11 cellular contexts compared by ENCODE assay signal in the genomic region with DNA sequence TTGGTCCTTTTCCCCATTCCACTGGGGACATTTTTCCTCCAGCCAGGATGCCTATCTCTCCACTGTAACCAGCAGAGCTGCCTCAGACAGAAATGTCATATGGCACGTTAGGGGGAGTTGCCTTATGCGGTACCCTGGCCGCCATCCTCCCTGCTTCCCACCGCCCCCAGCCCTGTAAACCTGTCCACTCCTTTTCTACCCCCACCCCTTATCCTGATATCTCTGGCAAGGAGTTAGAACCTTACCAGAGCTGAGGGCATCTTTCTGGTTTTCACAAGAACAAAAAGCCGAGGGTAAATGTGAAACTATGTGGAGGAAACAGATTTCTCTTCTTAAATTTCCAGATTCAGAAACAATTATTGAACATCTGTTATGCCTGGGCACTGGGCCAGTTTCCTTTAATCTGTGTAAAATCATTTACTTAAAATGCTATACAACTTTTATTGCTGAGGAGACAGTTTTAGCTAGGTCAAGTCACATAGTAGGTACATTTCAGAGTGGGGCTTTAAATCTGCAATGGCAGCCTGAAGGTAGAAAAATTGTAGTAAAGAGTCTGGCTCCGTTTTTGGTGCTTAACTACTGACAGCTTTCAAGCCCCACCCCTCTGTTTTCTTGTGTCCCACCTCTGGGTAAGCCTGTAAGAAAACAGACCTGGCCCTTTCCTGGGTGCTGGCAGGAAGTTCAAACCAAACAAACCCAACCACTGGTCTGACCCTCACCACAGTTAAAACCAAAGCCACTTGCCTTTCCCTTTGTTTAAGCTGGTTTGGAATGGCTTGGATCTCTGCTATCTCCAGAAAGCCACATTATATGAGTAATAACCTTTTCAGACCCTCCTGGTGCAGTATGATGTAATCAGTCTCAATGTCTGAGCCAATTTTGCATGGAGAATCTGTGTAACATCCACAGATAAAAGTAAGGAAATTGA.
DNase-seq lines count a peak whose midpoint lies in the region; ATAC-seq and TF ChIP-seq lines count a peak whose summit lies in the region.
"Had no signal": no experiment of that assay in that cellular context is flagged by ENCODE, and none has a peak within 500 bp of the region (broad histone marks: within the 10 kb centered on the region; RNA-seq: fewer than 3 reads in every experiment).

No MANE protein-coding gene starts in this region.

- CTCF ChIA-PET in HEK293 (lab: Yijun Ruan, JAX) = no interaction called here

- peaks cover 8% of the 10 kb centered on the region for H3K4me1 ChIP-seq in HEK293 (ENCODE audit: control insufficient read depth, insufficient read depth, low read length)
- H3K4me1 ChIP-seq: left lung had no signal

- ATAC-seq in SK-N-SH treated with all-trans-retinoic acid at 6 μM for 48 hours (peak; percentile 61), GM18868 (IDR thresholded peaks at IDR 0.05; ENCODE audit: unreplicated experiment) (no peak)
- ATAC-seq: left lung had no signal

- H3K4me3 ChIP-seq in HEK293 (ENCODE audit: low read depth, low read length) = no peak overlapping the region
- H3K4me3 ChIP-seq: left lung had no signal

- no peaks in the 10 kb centered on the region for H3K9me3 ChIP-seq in HEK293 (ENCODE audit: control insufficient read depth, insufficient read depth, low read depth, low read length)
- H3K9me3 ChIP-seq: left lung had no signal

- POLR2A ChIA-PET in HEK293 (lab: Yijun Ruan, JAX) = no interaction called here

- H3K36me3 ChIP-seq in HEK293 (ENCODE audit: control insufficient read depth in 2 of 2, insufficient read depth in 1 of 2, low read length in 2 of 2) = no peaks in the 10 kb centered on the region
- H3K36me3 ChIP-seq: left lung had no signal

- no peak overlapping the region for H3K27ac ChIP-seq in HEK293 (ENCODE audit: extremely low read depth, low read depth, low read length)
- H3K27ac ChIP-seq: left lung had no signal

- in situ Hi-C loops in ACHN (cut with HindIII; ENCODE audit: low pct_ligation_motif_present, low pct_unique_long_range_greater_than_20kb, low sequenced_read_pairs) = no loop called here

- no peak for TF ChIP-seq CTCF in HEK293 (tag by site-specific recombination; IDR thresholded peaks at IDR 0.05)

- DNase-seq in AG20443 (ENCODE audit: low spot score) = peak; percentile 33
- peak; percentile 56 for DNase-seq in kidney tubule cell (ENCODE audit: low spot score)
- no peak for DNase-seq in foreskin melanocyte
- DNase-seq in ACHN = no peak
- no peak for DNase-seq in iPS-NIHi11 (ENCODE audit: low spot score)
- DNase-seq: activated CD4-positive, alpha-beta T cell treated with anti-CD3 and anti-CD28 coated beads, Interleukin-2, amount 50 U/mL, for 1 hour; activated naive CD4-positive, alpha-beta T cell treated with Interleukin-2 at 50 U/mL for 16 hours; left lung had no signal

TF ChIP-seq in HEK293, 187 proteins besides CTCF, POLR2A, EP300 and RAD21 (continues in another document):
- no peak for TF ChIP-seq RBAK (tag by site-specific recombination; IDR thresholded peaks at IDR 0.05)
- TF ChIP-seq ZNF366 (tag by site-specific recombination; conservative IDR thresholded peaks at IDR 0.05) = no peak
- TF ChIP-seq, protein P1, sequence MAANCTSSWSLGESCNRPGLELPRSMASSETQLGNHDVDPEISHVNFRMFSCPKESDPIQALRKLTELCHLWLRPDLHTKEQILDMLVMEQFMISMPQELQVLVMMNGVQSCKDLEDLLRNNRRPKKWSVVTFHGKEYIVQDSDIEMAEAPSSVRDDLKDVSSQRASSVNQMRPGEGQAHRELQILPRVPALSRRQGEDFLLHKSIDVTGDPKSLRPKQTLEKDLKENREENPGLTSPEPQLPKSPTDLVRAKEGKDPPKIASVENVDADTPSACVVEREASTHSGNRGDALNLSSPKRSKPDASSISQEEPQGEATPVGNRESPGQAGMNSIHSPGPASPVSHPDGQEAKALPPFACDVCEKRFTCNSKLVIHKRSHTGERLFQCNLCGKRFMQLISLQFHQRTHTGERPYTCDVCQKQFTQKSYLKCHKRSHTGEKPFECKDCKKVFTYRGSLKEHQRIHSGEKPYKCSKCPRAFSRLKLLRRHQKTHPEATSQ (tag by site-specific recombination; IDR thresholded peaks at IDR 0.05) = no peak
- TF ChIP-seq, protein P2, sequence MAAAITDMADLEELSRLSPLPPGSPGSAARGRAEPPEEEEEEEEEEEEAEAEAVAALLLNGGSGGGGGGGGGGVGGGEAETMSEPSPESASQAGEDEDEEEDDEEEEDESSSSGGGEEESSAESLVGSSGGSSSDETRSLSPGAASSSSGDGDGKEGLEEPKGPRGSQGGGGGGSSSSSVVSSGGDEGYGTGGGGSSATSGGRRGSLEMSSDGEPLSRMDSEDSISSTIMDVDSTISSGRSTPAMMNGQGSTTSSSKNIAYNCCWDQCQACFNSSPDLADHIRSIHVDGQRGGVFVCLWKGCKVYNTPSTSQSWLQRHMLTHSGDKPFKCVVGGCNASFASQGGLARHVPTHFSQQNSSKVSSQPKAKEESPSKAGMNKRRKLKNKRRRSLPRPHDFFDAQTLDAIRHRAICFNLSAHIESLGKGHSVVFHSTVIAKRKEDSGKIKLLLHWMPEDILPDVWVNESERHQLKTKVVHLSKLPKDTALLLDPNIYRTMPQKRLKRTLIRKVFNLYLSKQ (tag by site-specific recombination; IDR thresholded peaks at IDR 0.05; ENCODE audit: borderline replicate concordance) = no peak
- TF ChIP-seq ZNF660 (tag by site-specific recombination; IDR thresholded peaks at IDR 0.05) = peak; percentile 33; the same call in 1 of the 2 replicates
- no peak for TF ChIP-seq ZNF311 (tag by site-specific recombination; IDR thresholded peaks at IDR 0.05; ENCODE audit: borderline replicate concordance)
- no peak for TF ChIP-seq ZNF560 (tag by site-specific recombination; IDR thresholded peaks at IDR 0.05; ENCODE audit: borderline replicate concordance)
- TF ChIP-seq ZNF24 (tag by site-specific recombination; IDR thresholded peaks at IDR 0.05) = no peak
- no peak for TF ChIP-seq ZNF426 (tag by site-specific recombination; IDR thresholded peaks at IDR 0.05)
- no peak for TF ChIP-seq ZNF10 (tag by site-specific recombination; IDR thresholded peaks at IDR 0.05)

TF ChIP-seq in SK-N-SH treated with all-trans-retinoic acid at 6 μM for 48 hours, 23 proteins besides CTCF, POLR2A, EP300 and RAD21:
- TF ChIP-seq RARB (CRISPR knock-in tag; IDR thresholded peaks at IDR 0.05) (no peak), ZFP3 (CRISPR knock-in tag; IDR thresholded peaks at IDR 0.05) (no peak), TCF4 (CRISPR knock-in tag; IDR thresholded peaks at IDR 0.05; ENCODE audit: borderline replicate concordance) (0 out of 2 replicates have a peak, but pooled peaks have one; percentile 46)
- TF ChIP-seq, protein P3, sequence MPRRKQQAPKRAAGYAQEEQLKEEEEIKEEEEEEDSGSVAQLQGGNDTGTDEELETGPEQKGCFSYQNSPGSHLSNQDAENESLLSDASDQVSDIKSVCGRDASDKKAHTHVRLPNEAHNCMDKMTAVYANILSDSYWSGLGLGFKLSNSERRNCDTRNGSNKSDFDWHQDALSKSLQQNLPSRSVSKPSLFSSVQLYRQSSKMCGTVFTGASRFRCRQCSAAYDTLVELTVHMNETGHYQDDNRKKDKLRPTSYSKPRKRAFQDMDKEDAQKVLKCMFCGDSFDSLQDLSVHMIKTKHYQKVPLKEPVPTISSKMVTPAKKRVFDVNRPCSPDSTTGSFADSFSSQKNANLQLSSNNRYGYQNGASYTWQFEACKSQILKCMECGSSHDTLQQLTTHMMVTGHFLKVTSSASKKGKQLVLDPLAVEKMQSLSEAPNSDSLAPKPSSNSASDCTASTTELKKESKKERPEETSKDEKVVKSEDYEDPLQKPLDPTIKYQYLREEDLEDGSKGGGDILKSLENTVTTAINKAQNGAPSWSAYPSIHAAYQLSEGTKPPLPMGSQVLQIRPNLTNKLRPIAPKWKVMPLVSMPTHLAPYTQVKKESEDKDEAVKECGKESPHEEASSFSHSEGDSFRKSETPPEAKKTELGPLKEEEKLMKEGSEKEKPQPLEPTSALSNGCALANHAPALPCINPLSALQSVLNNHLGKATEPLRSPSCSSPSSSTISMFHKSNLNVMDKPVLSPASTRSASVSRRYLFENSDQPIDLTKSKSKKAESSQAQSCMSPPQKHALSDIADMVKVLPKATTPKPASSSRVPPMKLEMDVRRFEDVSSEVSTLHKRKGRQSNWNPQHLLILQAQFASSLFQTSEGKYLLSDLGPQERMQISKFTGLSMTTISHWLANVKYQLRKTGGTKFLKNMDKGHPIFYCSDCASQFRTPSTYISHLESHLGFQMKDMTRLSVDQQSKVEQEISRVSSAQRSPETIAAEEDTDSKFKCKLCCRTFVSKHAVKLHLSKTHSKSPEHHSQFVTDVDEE (CRISPR knock-in tag; IDR thresholded peaks at IDR 0.05) = peak; percentile 19; the same call in 1 of the 2 replicates
- TF ChIP-seq, protein P4, sequence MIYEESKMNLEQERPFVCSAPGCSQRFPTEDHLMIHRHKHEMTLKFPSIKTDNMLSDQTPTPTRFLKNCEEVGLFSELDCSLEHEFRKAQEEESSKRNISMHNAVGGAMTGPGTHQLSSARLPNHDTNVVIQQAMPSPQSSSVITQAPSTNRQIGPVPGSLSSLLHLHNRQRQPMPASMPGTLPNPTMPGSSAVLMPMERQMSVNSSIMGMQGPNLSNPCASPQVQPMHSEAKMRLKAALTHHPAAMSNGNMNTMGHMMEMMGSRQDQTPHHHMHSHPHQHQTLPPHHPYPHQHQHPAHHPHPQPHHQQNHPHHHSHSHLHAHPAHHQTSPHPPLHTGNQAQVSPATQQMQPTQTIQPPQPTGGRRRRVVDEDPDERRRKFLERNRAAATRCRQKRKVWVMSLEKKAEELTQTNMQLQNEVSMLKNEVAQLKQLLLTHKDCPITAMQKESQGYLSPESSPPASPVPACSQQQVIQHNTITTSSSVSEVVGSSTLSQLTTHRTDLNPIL (CRISPR knock-in tag; IDR thresholded peaks at IDR 0.05; ENCODE audit: low read depth) = no peak
- TF ChIP-seq, protein P5, sequence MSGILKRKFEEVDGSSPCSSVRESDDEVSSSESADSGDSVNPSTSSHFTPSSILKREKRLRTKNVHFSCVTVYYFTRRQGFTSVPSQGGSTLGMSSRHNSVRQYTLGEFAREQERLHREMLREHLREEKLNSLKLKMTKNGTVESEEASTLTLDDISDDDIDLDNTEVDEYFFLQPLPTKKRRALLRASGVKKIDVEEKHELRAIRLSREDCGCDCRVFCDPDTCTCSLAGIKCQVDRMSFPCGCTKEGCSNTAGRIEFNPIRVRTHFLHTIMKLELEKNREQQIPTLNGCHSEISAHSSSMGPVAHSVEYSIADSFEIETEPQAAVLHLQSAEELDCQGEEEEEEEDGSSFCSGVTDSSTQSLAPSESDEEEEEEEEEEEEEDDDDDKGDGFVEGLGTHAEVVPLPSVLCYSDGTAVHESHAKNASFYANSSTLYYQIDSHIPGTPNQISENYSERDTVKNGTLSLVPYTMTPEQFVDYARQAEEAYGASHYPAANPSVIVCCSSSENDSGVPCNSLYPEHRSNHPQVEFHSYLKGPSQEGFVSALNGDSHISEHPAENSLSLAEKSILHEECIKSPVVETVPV (CRISPR knock-in tag; IDR thresholded peaks at IDR 0.05) = no peak

Comparison
In these comparisons a context has a peak if more than half of its experiments do, and no peak if none do; other contexts are left out.
1. DNase-seq: peak in AG20443 (single experiment) and kidney tubule cell (single experiment); none in foreskin melanocyte (single experiment), ACHN (single experiment) and iPS-NIHi11 (single experiment).